1 cellular context compared by ENCODE assay signal in genomic region chr3:119559441-119559963, GRCh38.
TF ChIP-seq lines count a peak whose summit lies in the region.

Gene CD80, minus strand, starts transcription at chr3:119559614. Its CDS starts 1,886 bp downstream, at chr3:119557728.

TF ChIP-seq in SK-N-SH treated with all-trans-retinoic acid at 6 μM for 48 hours, 23 proteins besides CTCF, POLR2A, EP300 and RAD21 (continued from another document):
- TF ChIP-seq PATZ1 (CRISPR knock-in tag; IDR thresholded peaks at IDR 0.05; ENCODE audit: borderline replicate concordance): no peak
- no peak for TF ChIP-seq RARB (CRISPR knock-in tag; IDR thresholded peaks at IDR 0.05)
TF ChIP-seq in SK-N-SH treated with all-trans-retinoic acid at 6 μM for 48 hours: peak in this region for 0.
